In genomic region chr9:136092741-136093140, GRCh38 we compare ENCODE assay signal across 9 cellular contexts. TPM values are rescaled to one million over a fixed set of nuclear protein-coding genes. Genes with fewer than 3 reads are reported as not detected.
DNase-seq lines count a peak whose midpoint lies in the region; ATAC-seq and TF ChIP-seq lines count a peak whose summit lies in the region.
"Had no signal": no experiment of that assay in that cellular context is flagged by ENCODE, and none has a peak within 500 bp of the region (broad histone marks: within the 10 kb centered on the region; RNA-seq: fewer than 3 reads in every experiment).

No MANE protein-coding gene starts in this region.

- no peaks in the 10 kb centered on the region for H3K36me3 ChIP-seq in body of pancreas (replicated peaks in 1 of 2; ENCODE audit: insufficient read depth in 1 of 2, low read depth in 2 of 2)
- H3K36me3 ChIP-seq in muscle layer of duodenum (ENCODE audit: control insufficient read depth in 1 of 2, insufficient read depth in 2 of 2, low read length in 2 of 2), result no peaks in the 10 kb centered on the region
- peaks cover 0 to 9% (median 0%) of the 10 kb centered on the region in 4 donors for H3K36me3 ChIP-seq in upper lobe of left lung
- H3K36me3 ChIP-seq in Karpas-422 (ENCODE audit: insufficient read depth, low read length), result no peaks in the 10 kb centered on the region

- intact Hi-C loops in body of pancreas (cut with DNase I), result loop anchor here (5.0 kb wide), 1 partner anchor 35 kb away; no protein-coding TSS in a partner anchor

- no peak for TF ChIP-seq POLR2A in body of pancreas (IDR thresholded peaks at IDR 0.05)
- TF ChIP-seq POLR2A in upper lobe of left lung (IDR thresholded peaks at IDR 0.05), result no peak

- H3K9me3 ChIP-seq in body of pancreas (no peaks in the 10 kb centered on the region), muscle layer of duodenum (ENCODE audit: control insufficient read depth in 1 of 2, low read length in 2 of 2) (no peaks in the 10 kb centered on the region), upper lobe of left lung (no peaks in the 10 kb centered on the region), Karpas-422 (ENCODE audit: low read length) (no peaks in the 10 kb centered on the region)

- H3K9ac ChIP-seq in Karpas-422 (ENCODE audit: low read length), result no peak overlapping the region

- 79 to 83% methylated on average over 6 to 9 of the region's 9 CpGs for WGBS in body of pancreas, 2 donors
- WGBS in upper lobe of left lung, 2 donors, result 79 to 83% methylated on average over 9 of the region's 9 CpGs

- H3K27me3 Mint-ChIP-seq in activated naive CD8-positive, alpha-beta T cell, result no peaks in the 10 kb centered on the region
- no peaks in the 10 kb centered on the region for H3K27me3 Mint-ChIP-seq in activated naive CD8-positive, alpha-beta T cell treated with anti-CD3 and anti-CD28 coated beads for 36 hours

- H3K27ac Mint-ChIP-seq in activated naive CD8-positive, alpha-beta T cell, result no peak overlapping the region
- H3K27ac Mint-ChIP-seq in activated naive CD8-positive, alpha-beta T cell treated with anti-CD3 and anti-CD28 coated beads for 36 hours, result no peak overlapping the region

- H3K9me2 ChIP-seq in Karpas-422 (replicated peaks; ENCODE audit: insufficient read depth, low read length), result no peaks in the 10 kb centered on the region

- peaks cover 65% of the 10 kb centered on the region for H3K4me1 ChIP-seq in body of pancreas
- peaks cover 3 to 71% of the 10 kb centered on the region in 2 donors for H3K4me1 ChIP-seq in muscle layer of duodenum (ENCODE audit: control insufficient read depth in 1 of 2, insufficient read depth in 2 of 2, low read length in 2 of 2)
- H3K4me1 ChIP-seq in upper lobe of left lung, result peaks cover 62 to 81% (median 70%) of the 10 kb centered on the region in 4 donors
- peaks cover 17% of the 10 kb centered on the region for H3K4me1 ChIP-seq in Karpas-422 (ENCODE audit: low read length)

- H3K9me3 Mint-ChIP-seq in activated naive CD8-positive, alpha-beta T cell (ENCODE audit: low read depth), result no peaks in the 10 kb centered on the region
- no peaks in the 10 kb centered on the region for H3K9me3 Mint-ChIP-seq in activated naive CD8-positive, alpha-beta T cell treated with anti-CD3 and anti-CD28 coated beads for 36 hours

- H3K4me2 ChIP-seq in Karpas-422 (ENCODE audit: low read depth, low read length, poor library complexity, severe bottlenecking), result no peak overlapping the region

- no peak for TF ChIP-seq CTCF in body of pancreas (IDR thresholded peaks at IDR 0.05)
- no peak for TF ChIP-seq CTCF in upper lobe of left lung (IDR thresholded peaks at IDR 0.05)

- H3K4me3 Mint-ChIP-seq in activated naive CD8-positive, alpha-beta T cell, result peak overlapping the region; percentile 75
- no peak overlapping the region for H3K4me3 Mint-ChIP-seq in activated naive CD8-positive, alpha-beta T cell treated with anti-CD3 and anti-CD28 coated beads for 36 hours

- peaks cover 9% of the 10 kb centered on the region for H3K4me1 Mint-ChIP-seq in activated naive CD8-positive, alpha-beta T cell (ENCODE audit: low read depth)
- H3K4me1 Mint-ChIP-seq in activated naive CD8-positive, alpha-beta T cell treated with anti-CD3 and anti-CD28 coated beads for 36 hours, result peaks cover 3% of the 10 kb centered on the region

- no peak for TF ChIP-seq EP300 in upper lobe of left lung (IDR thresholded peaks at IDR 0.05)

- no peak for DNase-seq in activated naive CD8-positive, alpha-beta T cell treated with anti-CD3 and anti-CD28 coated beads for 36 hours
- DNase-seq in body of pancreas, result no peak
- DNase-seq in upper lobe of left lung, result peak in 1 of 2 donors; percentile 62
- no peak for DNase-seq in left lobe of liver (ENCODE audit: low spot score)
- no peak for DNase-seq in Karpas-422
- no peak for DNase-seq in NCI-H1436 treated with DMSO at 0.1 percent for 48 hours (lab: John Stamatoyannopoulos, UW)

- H3K27me3 ChIP-seq in body of pancreas (no peaks in the 10 kb centered on the region), muscle layer of duodenum (ENCODE audit: low read depth, low read length) (no peaks in the 10 kb centered on the region), upper lobe of left lung (no peaks in the 10 kb centered on the region), Karpas-422 (ENCODE audit: low read length) (no peaks in the 10 kb centered on the region)

- no peaks in the 10 kb centered on the region for H3K79me2 ChIP-seq in Karpas-422 (ENCODE audit: low read length)

- no peak overlapping the region for H2AFZ ChIP-seq in Karpas-422 (ENCODE audit: low read length)

- H4K20me1 ChIP-seq in Karpas-422 (ENCODE audit: insufficient read depth, low read depth, low read length), result no peaks in the 10 kb centered on the region; the same call in 1 of the 2 replicates

- H3K4me3 ChIP-seq in body of pancreas (no peak overlapping the region), muscle layer of duodenum (ENCODE audit: low read depth in 1 of 2, low read length in 2 of 2) (peak overlapping the region; percentile 52 to 88), upper lobe of left lung (no peak overlapping the region), Karpas-422 (ENCODE audit: low read length) (no peak overlapping the region)

- ATAC-seq in body of pancreas, result no peak
- no peak for ATAC-seq in upper lobe of left lung (ENCODE audit: low FRiP score in 2 of 2)
- ATAC-seq in left lobe of liver, result no peak

- H3K27ac ChIP-seq in body of pancreas, result peak overlapping the region in 3 of 4 donors; percentile 85 to 93 (median 88)
- H3K27ac ChIP-seq in muscle layer of duodenum (ENCODE audit: low read length), result peak overlapping the region; percentile 20
- peak overlapping the region in 3 of 4 donors; percentile 90 to 96 (median 96) for H3K27ac ChIP-seq in upper lobe of left lung
- H3K27ac ChIP-seq in Karpas-422 (ENCODE audit: low read length), result no peak overlapping the region
- H3K27ac ChIP-seq: C4-2B had no signal

- H3K36me3 Mint-ChIP-seq in activated naive CD8-positive, alpha-beta T cell, result no peaks in the 10 kb centered on the region
- H3K36me3 Mint-ChIP-seq in activated naive CD8-positive, alpha-beta T cell treated with anti-CD3 and anti-CD28 coated beads for 36 hours, result no peaks in the 10 kb centered on the region

RNA-seq across cellular contexts. Expression of gene NACC2, which starts 2.3 kb away (rescaled TPM):
- total RNA-seq in activated naive CD8-positive, alpha-beta T cell treated with anti-CD3 and anti-CD28 coated beads for 36 hours, result 1 to 10 TPM; 5.3 to 5.6 TPM
- total RNA-seq in body of pancreas (10 to 100 TPM; 16.6 to 21.1 TPM), upper lobe of left lung (10 to 100 TPM; 16.8 to 38.4 (median 31.3) TPM), left lobe of liver (18.4 TPM)
- not detected in 2 replicates for total RNA-seq in Karpas-422 (2014; rRNA removed; shearing (Covaris generic); ENCODE audit: low replicate concordance)

RNA-seq across cellular contexts. Expression of gene TMEM250, which starts 25.9 kb away (rescaled TPM):
- total RNA-seq in activated naive CD8-positive, alpha-beta T cell treated with anti-CD3 and anti-CD28 coated beads for 36 hours, result 10 to 100 TPM; 27.2 to 28.7 TPM
- total RNA-seq in body of pancreas (10 to 100 TPM; 21.3 to 47.1 TPM), upper lobe of left lung (10 to 100 TPM; 37.6 to 49.6 (median 38.4) TPM), left lobe of liver (18.2 TPM)
- total RNA-seq in Karpas-422 (2014; rRNA removed; shearing (Covaris generic); ENCODE audit: low replicate concordance), result 15.1 and 40.9 TPM in 2 replicates

Comparison
In these comparisons a context has a peak if more than half of its experiments do, and no peak if none do; other contexts are left out.
1. H3K4me3 ChIP-seq: peak in muscle layer of duodenum (2 of 2); none in body of pancreas (0 of 2), upper lobe of left lung (0 of 4) and Karpas-422 (single experiment).